11 cellular contexts compared by ENCODE assay signal in genomic region chr7:87003872-87004798, GRCh38.
DNase-seq lines count a peak whose midpoint lies in the region; ATAC-seq lines count a peak whose summit lies in the region.
"Had no signal": no experiment of that assay in that cellular context is flagged by ENCODE, and none has a peak within 500 bp of the region (broad histone marks: within the 10 kb centered on the region; RNA-seq: fewer than 3 reads in every experiment).

No MANE protein-coding gene starts in this region.

- no peak for ATAC-seq in HG03520 (IDR thresholded peaks at IDR 0.05; ENCODE audit: unreplicated experiment)
- ATAC-seq in HG02885 (IDR thresholded peaks at IDR 0.05; ENCODE audit: poor library complexity, unreplicated experiment) = no peak
- no peak for ATAC-seq in HG03095 (IDR thresholded peaks at IDR 0.05; ENCODE audit: unreplicated experiment)

- H3K4me3 ChIP-seq in HAP-1 = no peak overlapping the region

- peaks cover 15% of the 10 kb centered on the region for H3K4me1 ChIP-seq in HAP-1

- in situ Hi-C loops in HAP-1 (cut with MboI; ENCODE audit: low sequenced_read_pairs) = no loop called here

- no peaks in the 10 kb centered on the region for H3K36me3 ChIP-seq in HAP-1 (replicated peaks)
- H3K36me3 ChIP-seq: upper lobe of left lung had no signal

- DNase-seq in COR-L47 (lab: John Stamatoyannopoulos, UW) (peak; percentile 73), HAP-1 (ENCODE audit: low spot score in 2 of 2) (peak; percentile 66 to 69), UCSD-AML1 (lab: John Stamatoyannopoulos, UW; ENCODE audit: unreplicated experiment) (peak; percentile 6), hippocampal formation (lab: John Stamatoyannopoulos, UW) (peak; percentile 26 to 42), SIG-M5 (lab: John Stamatoyannopoulos, UW) (no peak)
- DNase-seq: activated CD4-positive, CD25-positive, alpha-beta regulatory T cell; stimulated activated CD4-positive, alpha-beta T cell treated with anti-CD3 and anti-CD28 coated beads, Interleukin-2, amount 100 ng/mL, for 48 hours; upper lobe of left lung had no signal

- H3K9me3 ChIP-seq in HAP-1 = no peaks in the 10 kb centered on the region
- H3K9me3 ChIP-seq: upper lobe of left lung had no signal

- peaks cover 9% of the 10 kb centered on the region; the same call in 1 of the 2 replicates for H3K27me3 ChIP-seq in HAP-1 (ENCODE audit: low read depth)
- H3K27me3 ChIP-seq: upper lobe of left lung had no signal
